Comparison of ENCODE assay signal across 31 cellular contexts in the genomic region with DNA sequence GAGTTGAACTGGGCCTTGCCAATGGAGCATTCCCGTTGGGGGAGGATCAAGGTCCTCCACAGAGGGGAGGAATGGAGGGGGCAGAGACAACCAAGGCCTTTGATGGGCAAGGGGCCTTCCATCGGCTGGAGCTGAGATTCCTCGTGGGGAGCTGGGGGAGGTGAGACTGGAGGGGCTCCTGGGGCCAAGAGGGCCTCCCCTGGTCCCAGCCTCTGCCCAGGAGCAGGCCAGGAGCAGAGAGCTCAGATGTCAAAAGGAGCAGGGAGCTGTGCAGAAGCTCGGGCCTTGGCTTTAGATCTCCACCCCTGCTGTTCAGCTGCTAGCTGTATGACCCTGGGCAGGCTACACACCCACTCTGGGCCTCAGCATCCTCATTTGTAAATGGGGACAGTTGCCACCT. TPM values are rescaled to one million over a fixed set of nuclear protein-coding genes. Genes with fewer than 3 reads are reported as not detected.
"Had no signal": no experiment of that assay in that cellular context is flagged by ENCODE, and none has a peak within 500 bp of the region (broad histone marks: within the 10 kb centered on the region; RNA-seq: fewer than 3 reads in every experiment).

No MANE protein-coding gene starts in this region.

- H3K27ac ChIP-seq: neutrophil, pancreas, psoas muscle, skin epidermis, spleen, suprapubic skin, testis, tibial artery, transverse colon, upper lobe of right lung, uterus had no signal

- ATAC-seq: naive thymus-derived CD8-positive, alpha-beta T cell; natural killer cell treated with Interleukin-12 subunit alpha and Interleukin-12 subunit beta and Interleukin-15 and Interleukin-18, amount 100 ng/mL, for 72 hours; pancreas; psoas muscle; right cardiac atrium; sciatic nerve; stimulated activated memory B cell treated with anti-CD40 and anti-IgM and Interleukin-4, amounts not matched to agents 10 μg/mL and 1 μg/mL and 100 μg/mL, for 72 hours; stimulated activated naive CD8-positive, alpha-beta T cell treated with anti-CD3 and anti-CD28 coated beads, Interleukin-15, amount 100 ng/mL, for 72 hours; stimulated activated naive CD8-positive, alpha-beta T cell treated with anti-CD3 and anti-CD28 coated beads, Interleukin-15, Interleukin-2, amounts not matched to agents 100 U/mL and 50 U/mL, for 24 hours; upper lobe of right lung had no signal

- H3K9me3 ChIP-seq: neutrophil, pancreas, psoas muscle, spleen, suprapubic skin, testis, tibial artery, transverse colon, upper lobe of right lung, uterus had no signal

- DNase-seq: nephron progenitor cell; nucleus accumbens; psoas muscle; right cardiac atrium; spleen; stimulated activated CD4-positive, alpha-beta T cell treated with anti-CD3 and anti-CD28 coated beads, Interleukin-12 subunit alpha, Interleukin-12 subunit beta, amount 100 ng/mL, for 4 hours; stimulated activated CD4-positive, alpha-beta T cell treated with anti-CD3 and anti-CD28 coated beads, Interleukin-1b, Interleukin-23, amount 100 ng/mL, for 48 hours; stimulated activated CD4-positive, alpha-beta T cell treated with anti-CD3 and anti-CD28 coated beads, Interleukin-4, amount 100 ng/mL, for 1 hour; stimulated activated CD4-positive, alpha-beta T cell treated with anti-CD3 and anti-CD28 coated beads, Interleukin-4, amount 100 ng/mL, for 4 hours; stimulated activated CD8-positive, alpha-beta memory T cell treated with anti-CD3 and anti-CD28 coated beads, Interleukin-4, amount 100 ng/mL, for 48 hours; stimulated activated naive CD4-positive, alpha-beta T cell; stimulated activated naive CD8-positive, alpha-beta T cell treated with anti-CD3 and anti-CD28 coated beads, Interleukin-15, amount 100 ng/mL, for 72 hours; stimulated activated naive CD8-positive, alpha-beta T cell treated with anti-CD3 and anti-CD28 coated beads, Interleukin-15, Interleukin-2, amounts not matched to agents 100 U/mL and 50 U/mL, for 24 hours; substantia nigra; testis; tibial artery; transverse colon; upper lobe of right lung; uterus had no signal

- H3K4me1 Mint-ChIP-seq: naive thymus-derived CD8-positive, alpha-beta T cell; stimulated activated memory B cell treated with anti-CD40 and anti-IgM and Interleukin-4, amounts not matched to agents 10 μg/mL and 1 μg/mL and 100 μg/mL, for 72 hours; stimulated activated naive CD8-positive, alpha-beta T cell treated with anti-CD3 and anti-CD28 coated beads, Interleukin-15, amount 100 ng/mL, for 72 hours had no signal

- H3K4me2 ChIP-seq: smooth muscle cell had no signal

- H3K36me3 Mint-ChIP-seq: natural killer cell treated with Interleukin-12 subunit alpha and Interleukin-12 subunit beta and Interleukin-15 and Interleukin-18, amount 100 ng/mL, for 72 hours; stimulated activated memory B cell treated with anti-CD40 and anti-IgM and Interleukin-4, amounts not matched to agents 10 μg/mL and 1 μg/mL and 100 μg/mL, for 72 hours; type B pancreatic cell had no signal

- H3K4me3 ChIP-seq: pancreas, psoas muscle, skin epidermis, smooth muscle cell, spleen, suprapubic skin, testis, tibial artery, transverse colon, upper lobe of right lung, uterus had no signal

- H3K4me3 Mint-ChIP-seq: naive thymus-derived CD8-positive, alpha-beta T cell; natural killer cell treated with Interleukin-12 subunit alpha and Interleukin-12 subunit beta and Interleukin-15 and Interleukin-18, amount 100 ng/mL, for 72 hours; nephron progenitor cell; neural crest cell; stimulated activated memory B cell treated with anti-CD40 and anti-IgM and Interleukin-4, amounts not matched to agents 10 μg/mL and 1 μg/mL and 100 μg/mL, for 72 hours; stimulated activated naive CD8-positive, alpha-beta T cell treated with anti-CD3 and anti-CD28 coated beads, Interleukin-15, amount 100 ng/mL, for 72 hours; type B pancreatic cell had no signal

- FAIRE-seq: pancreas had no signal

- H3K27me3 ChIP-seq: pancreas, testis, transverse colon, uterus had no signal

- H3K27ac Mint-ChIP-seq: naive thymus-derived CD8-positive, alpha-beta T cell; natural killer cell treated with Interleukin-12 subunit alpha and Interleukin-12 subunit beta and Interleukin-15 and Interleukin-18, amount 100 ng/mL, for 72 hours; nephron progenitor cell; progenitor cell of endocrine pancreas; stimulated activated memory B cell treated with anti-CD40 and anti-IgM and Interleukin-4, amounts not matched to agents 10 μg/mL and 1 μg/mL and 100 μg/mL, for 72 hours; stimulated activated naive CD8-positive, alpha-beta T cell treated with anti-CD3 and anti-CD28 coated beads, Interleukin-15, amount 100 ng/mL, for 72 hours; type B pancreatic cell had no signal

- H3K36me3 ChIP-seq: neutrophil, pancreas, spleen, suprapubic skin, tibial artery, transverse colon, upper lobe of right lung, uterus had no signal

- H3K4me1 ChIP-seq: pancreas, psoas muscle, spleen, suprapubic skin, testis, tibial artery, upper lobe of right lung, uterus had no signal

RNA-seq across cellular contexts. Expression of a gene that starts 24.0 kb away (rescaled TPM):
- total RNA-seq: sciatic nerve had no signal
